23 cellular contexts compared by ENCODE assay signal in genomic region chr16:1635070-1635469, GRCh38.
"Had no signal": no experiment of that assay in that cellular context is flagged by ENCODE, and none has a peak within 500 bp of the region (broad histone marks: within the 10 kb centered on the region; RNA-seq: fewer than 3 reads in every experiment).

No MANE protein-coding gene starts in this region.

- H3K27me3 Mint-ChIP-seq: activated CD4-positive, alpha-beta T cell treated with anti-CD3 and anti-CD28 coated beads, Interleukin-2, amount 10 ng/mL, durations not matched to agents 24 days and 14 days; naive thymus-derived CD4-positive, alpha-beta T cell had no signal

- H3K4me1 Mint-ChIP-seq: WTC11 had no signal

- H3K4me2 ChIP-seq: SK-N-SH, smooth muscle cell had no signal

- H3K27ac ChIP-seq: ascending aorta, breast epithelium, gastrocnemius medialis, heart left ventricle, parathyroid adenoma, tibial artery, uterus had no signal

- H2AFZ ChIP-seq: parathyroid adenoma had no signal

- H3K9ac ChIP-seq: parathyroid adenoma, SK-N-SH had no signal

- H3K4me1 ChIP-seq: ascending aorta, breast epithelium, gastrocnemius medialis, parathyroid adenoma, tibial artery, uterus had no signal

- H3K4me3 ChIP-seq: ascending aorta, breast epithelium, gastrocnemius medialis, heart left ventricle, smooth muscle cell, tibial artery, uterus had no signal

- H3K4me3 Mint-ChIP-seq: activated CD4-positive, alpha-beta T cell treated with anti-CD3 and anti-CD28 coated beads, Interleukin-2, amount 10 ng/mL, durations not matched to agents 24 days and 14 days; naive thymus-derived CD4-positive, alpha-beta T cell; T-helper 2 cell treated with Interferon-gamma antibody and Interleukin-4, amounts not matched to agents 5 μg/mL and 100 μg/mL, for 36 hours; WTC11 had no signal

- H3K27me3 ChIP-seq: ascending aorta, breast epithelium, gastrocnemius medialis, heart left ventricle, tibial artery, uterus had no signal

- H3K36me3 ChIP-seq: uterus had no signal

- DNase-seq: activated CD4-positive, alpha-beta T cell treated with anti-CD3 and anti-CD28 coated beads, Interleukin-2, amount 10 ng/mL, durations not matched to agents 24 days and 14 days; activated naive CD4-positive, alpha-beta T cell treated with Interleukin-2 at 50 U/mL for 16 hours; cerebellar nuclear complex; cortex of kidney; effector CD4-positive, alpha-beta T cell; gastrocnemius medialis; heart left ventricle; mesendoderm; naive thymus-derived CD4-positive, alpha-beta T cell; SK-N-SH; stimulated activated CD4-positive, alpha-beta T cell treated with anti-CD3 and anti-CD28 coated beads, Interleukin-4, amount 100 ng/mL, for 24 hours; stimulated activated naive CD4-positive, alpha-beta T cell; substantia nigra; tibial artery; uterus had no signal

- H3K9me3 Mint-ChIP-seq: activated CD4-positive, alpha-beta T cell treated with anti-CD3 and anti-CD28 coated beads, Interleukin-2, amount 10 ng/mL, durations not matched to agents 24 days and 14 days; T-helper 2 cell treated with Interferon-gamma antibody and Interleukin-4, amounts not matched to agents 5 μg/mL and 100 μg/mL, for 36 hours; WTC11 had no signal

- H3K27ac Mint-ChIP-seq: activated CD4-positive, alpha-beta T cell treated with anti-CD3 and anti-CD28 coated beads, Interleukin-2, amount 10 ng/mL, durations not matched to agents 24 days and 14 days; T-helper 2 cell treated with Interferon-gamma antibody and Interleukin-4, amounts not matched to agents 5 μg/mL and 100 μg/mL, for 36 hours; WTC11 had no signal

- ATAC-seq: esophagus mucosa; gastrocnemius medialis; heart left ventricle; naive thymus-derived CD4-positive, alpha-beta T cell; sciatic nerve; WTC11 had no signal

- H3K9me3 ChIP-seq: ascending aorta, breast epithelium, gastrocnemius medialis, heart left ventricle, SK-N-SH, tibial artery, uterus had no signal
